In the genomic region with DNA sequence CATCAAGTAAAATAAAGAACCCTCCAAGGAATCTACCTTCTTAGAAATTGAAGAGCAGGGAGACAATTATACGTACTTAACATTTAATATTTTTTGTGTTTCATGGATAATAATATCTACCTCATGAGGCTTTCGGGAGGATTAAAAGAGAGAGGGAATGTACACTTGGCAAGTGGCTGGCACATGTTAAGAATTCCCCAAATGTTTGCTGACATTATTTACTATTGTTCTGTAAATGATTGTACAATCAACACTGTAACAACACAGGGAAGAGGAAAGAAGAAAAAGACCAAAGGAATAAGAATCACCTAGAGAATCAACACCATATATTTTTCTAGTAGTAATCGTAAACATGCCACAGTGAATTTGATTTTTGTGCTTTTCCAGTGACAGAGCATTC, we compare ENCODE assay signal across 24 cellular contexts.
DNase-seq lines count a peak whose midpoint lies in the region; ATAC-seq and TF ChIP-seq lines count a peak whose summit lies in the region.
"Had no signal": no experiment of that assay in that cellular context is flagged by ENCODE, and none has a peak within 500 bp of the region (broad histone marks: within the 10 kb centered on the region; RNA-seq: fewer than 3 reads in every experiment).

No MANE protein-coding gene starts in this region.

- H3K4me1 Mint-ChIP-seq in stimulated activated naive CD8-positive, alpha-beta T cell treated with anti-CD3 and anti-CD28 coated beads, Interleukin-15, amount 100 ng/mL, for 72 hours = peaks cover 8% of the 10 kb centered on the region
- peaks cover 4 to 11% (median 5%) of the 10 kb centered on the region in 3 donors for H3K4me1 Mint-ChIP-seq in naive B cell
- H3K4me1 Mint-ChIP-seq: CD4-positive, alpha-beta memory T cell had no signal

- TF ChIP-seq CTCF in body of pancreas (IDR thresholded peaks at IDR 0.05) (no peak), GM13977 (IDR thresholded peaks at IDR 0.05; ENCODE audit: extremely low read depth, insufficient read depth, missing control alignments) (no peak)

- no peaks in the 10 kb centered on the region for H3K27me3 ChIP-seq in body of pancreas
- H3K27me3 ChIP-seq: BLaER1 treated with 17β-estradiol and CSF1 and Interleukin-3, amounts not matched to agents 10 nM and 100 nM; MG63; Peyer's patch had no signal

- peak overlapping the region; percentile 38 to 82 for H3K27ac Mint-ChIP-seq in stimulated activated naive CD8-positive, alpha-beta T cell treated with anti-CD3 and anti-CD28 coated beads, Interleukin-15, amount 100 ng/mL, for 72 hours
- H3K27ac Mint-ChIP-seq in naive B cell = peak overlapping the region in 4 of 6 donors; percentile 6 to 62 (median 16)

- H3K4me3 Mint-ChIP-seq in stimulated activated naive CD8-positive, alpha-beta T cell treated with anti-CD3 and anti-CD28 coated beads, Interleukin-15, amount 100 ng/mL, for 72 hours = no peak overlapping the region
- no peak overlapping the region for H3K4me3 Mint-ChIP-seq in naive B cell
- H3K4me3 Mint-ChIP-seq: CD4-positive, alpha-beta memory T cell had no signal

- intact Hi-C loops in body of pancreas (cut with DNase I) = no loop called here

- in situ Hi-C loops in GM13977 (cut with MboI; ENCODE audit: low pct_unique_long_range_greater_than_20kb, low sequenced_read_pairs, unreplicated experiment) = no loop called here

- H3K27me3 Mint-ChIP-seq in stimulated activated naive CD8-positive, alpha-beta T cell treated with anti-CD3 and anti-CD28 coated beads, Interleukin-15, amount 100 ng/mL, for 72 hours = no peaks in the 10 kb centered on the region
- no peaks in the 10 kb centered on the region for H3K27me3 Mint-ChIP-seq in naive B cell
- H3K27me3 Mint-ChIP-seq: CD4-positive, alpha-beta memory T cell had no signal

- no peaks in the 10 kb centered on the region for H3K36me3 ChIP-seq in body of pancreas (replicated peaks in 1 of 2; ENCODE audit: insufficient read depth in 1 of 2, low read depth in 2 of 2)
- H3K36me3 ChIP-seq: BLaER1 treated with 17β-estradiol and CSF1 and Interleukin-3, amounts not matched to agents 10 nM and 100 nM; MG63; Peyer's patch had no signal

- peaks cover 0 to 3% of the 10 kb centered on the region in 2 donors for H3K36me3 Mint-ChIP-seq in naive B cell
- H3K36me3 Mint-ChIP-seq: CD4-positive, alpha-beta memory T cell had no signal

- no peak for TF ChIP-seq POLR2A in body of pancreas (IDR thresholded peaks at IDR 0.05)

- H3K9me3 Mint-ChIP-seq in stimulated activated naive CD8-positive, alpha-beta T cell treated with anti-CD3 and anti-CD28 coated beads, Interleukin-15, amount 100 ng/mL, for 72 hours = peaks cover 0 to 1% of the 10 kb centered on the region in 2 donors
- no peaks in the 10 kb centered on the region for H3K9me3 Mint-ChIP-seq in naive B cell

- no peak overlapping the region for H3K4me3 ChIP-seq in body of pancreas
- H3K4me3 ChIP-seq: BLaER1 treated with 17β-estradiol and CSF1 and Interleukin-3, amounts not matched to agents 10 nM and 100 nM; GM23248; MG63; Peyer's patch had no signal

- peaks cover 11% of the 10 kb centered on the region for H3K4me1 ChIP-seq in body of pancreas
- H3K4me1 ChIP-seq: Peyer's patch had no signal

- no peak overlapping the region for H3K27ac ChIP-seq in body of pancreas
- H3K27ac ChIP-seq: GM23248, Peyer's patch had no signal

- DNase-seq in stimulated activated naive CD8-positive, alpha-beta T cell treated with anti-CD3 and anti-CD28 coated beads, Interleukin-15, amount 100 ng/mL, for 72 hours = no peak
- DNase-seq in stimulated activated naive CD8-positive, alpha-beta T cell treated with anti-CD3 and anti-CD28 coated beads, Interleukin-15, Interleukin-2, amounts not matched to agents 100 U/mL and 50 U/mL, for 24 hours = no peak
- DNase-seq in body of pancreas = no peak
- no peak for DNase-seq in naive B cell
- DNase-seq in GM13977 (ENCODE audit: low spot score) = no peak
- DNase-seq: AML-193; Caco-2; CD4-positive, alpha-beta memory T cell; DMS79 treated with DMSO at 0.1 percent for 48 hours; GF-D8; GM23248; KBM-7; MG63; NCI-H1105 treated with DMSO at 0.1 percent for 48 hours; NCI-H146; NCI-H2029; NCI-H2227 treated with DMSO at 0.1 percent for 48 hours; NCI-H526 treated with DMSO at 0.1 percent for 48 hours; OCI-M1; Peyer's patch; SHP77 treated with DMSO at 0.1 percent for 48 hours had no signal

- ATAC-seq in stimulated activated naive CD8-positive, alpha-beta T cell treated with anti-CD3 and anti-CD28 coated beads, Interleukin-15, amount 100 ng/mL, for 72 hours = no peak
- ATAC-seq in stimulated activated naive CD8-positive, alpha-beta T cell treated with anti-CD3 and anti-CD28 coated beads, Interleukin-15, Interleukin-2, amounts not matched to agents 100 U/mL and 50 U/mL, for 24 hours = no peak
- peak; percentile 38 for ATAC-seq in body of pancreas
- ATAC-seq in naive B cell (ENCODE audit: low read depth in 2 of 2) = no peak
- ATAC-seq in HG03460 (IDR thresholded peaks at IDR 0.05; ENCODE audit: unreplicated experiment) = no peak
- ATAC-seq in HG03439 (IDR thresholded peaks at IDR 0.05; ENCODE audit: unreplicated experiment) = no peak

- 31 to 35% methylated on average over 3 of the region's 3 CpGs for WGBS in body of pancreas, 2 donors

- no peaks in the 10 kb centered on the region for H3K9me3 ChIP-seq in body of pancreas
- H3K9me3 ChIP-seq: MG63, Peyer's patch had no signal
